Comparison of ENCODE assay signal across 27 cellular contexts in the genomic region with DNA sequence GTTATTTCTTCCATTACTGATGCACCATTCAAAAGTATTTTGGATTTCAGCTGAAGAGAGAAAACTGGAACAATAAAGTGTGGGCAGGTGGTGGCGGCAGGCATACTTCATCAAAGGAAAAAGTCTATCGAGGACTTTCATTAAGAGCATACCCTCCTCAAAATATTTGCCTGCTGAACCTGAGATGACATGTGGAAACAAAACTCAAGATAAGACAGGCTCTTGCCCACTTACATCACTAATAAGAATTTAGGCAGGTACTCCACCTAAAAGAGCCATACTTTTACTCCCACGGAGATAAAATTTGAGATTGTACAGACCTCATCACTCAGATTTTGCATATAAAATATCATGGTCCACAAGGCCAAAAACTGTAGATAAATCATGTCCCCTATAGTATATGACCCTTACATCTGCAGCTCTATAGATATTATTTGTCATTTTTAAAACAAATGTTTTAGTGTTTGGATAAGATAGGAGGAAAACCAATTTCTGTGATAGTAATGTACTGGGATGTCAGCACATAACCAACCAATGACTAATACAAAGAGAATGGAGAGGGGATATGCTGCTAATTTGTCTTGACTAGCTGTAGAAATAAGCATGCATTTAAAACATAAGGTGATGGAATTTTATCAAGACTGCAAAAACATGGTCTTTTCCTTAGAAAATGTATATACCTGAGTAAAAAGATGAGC.
DNase-seq lines count a peak whose midpoint lies in the region; ATAC-seq, FAIRE-seq and TF ChIP-seq lines count a peak whose summit lies in the region.
"Had no signal": no experiment of that assay in that cellular context is flagged by ENCODE, and none has a peak within 500 bp of the region (broad histone marks: within the 10 kb centered on the region; RNA-seq: fewer than 3 reads in every experiment).

No MANE protein-coding gene starts in this region.

- CTCF ChIA-PET in HEK293 (lab: Yijun Ruan, JAX): no interaction called here
- CTCF ChIA-PET in SK-N-SH (lab: Yijun Ruan, JAX): interaction anchor here (1.5 kb wide), 1 partner anchor 12 kb away, joined by 3 read pairs; no protein-coding TSS in a partner anchor

- POLR2A ChIA-PET in HEK293 (lab: Yijun Ruan, JAX): no interaction called here
- POLR2A ChIA-PET in SK-N-SH (lab: Yijun Ruan, JAX): no interaction called here

- no peak for ATAC-seq in pancreas
- ATAC-seq: gastroesophageal sphincter; sciatic nerve; stimulated activated naive CD8-positive, alpha-beta T cell treated with anti-CD3 and anti-CD28 coated beads, Interleukin-15, Interleukin-2, amounts not matched to agents 100 U/mL and 50 U/mL, for 24 hours had no signal

- FAIRE-seq in pancreas (lab: Jason Lieb, UNC): no peak
- FAIRE-seq: GM12891, kidney had no signal

- H3K9ac ChIP-seq in SK-N-SH: no peak overlapping the region
- no peak overlapping the region for H3K9ac ChIP-seq in fibroblast of lung (ENCODE audit: insufficient read depth, low read length)
- no peak overlapping the region for H3K9ac ChIP-seq in trophoblast cell (ENCODE audit: low read length)
- H3K9ac ChIP-seq: neural progenitor cell had no signal

- no peak for TF ChIP-seq RAD21 in SK-N-SH (IDR thresholded peaks at IDR 0.05; ENCODE audit: low read length)

- H3K36me3 ChIP-seq in HEK293 (ENCODE audit: control insufficient read depth in 2 of 2, insufficient read depth in 1 of 2, low read length in 2 of 2) (no peaks in the 10 kb centered on the region), SK-N-SH (replicated peaks in 1 of 2; ENCODE audit: control insufficient read depth in 1 of 2, insufficient read depth in 2 of 2, low read length in 1 of 2) (no peaks in the 10 kb centered on the region), fibroblast of lung (ENCODE audit: control insufficient read depth, insufficient read depth, low read length) (no peaks in the 10 kb centered on the region), trophoblast cell (ENCODE audit: control insufficient read depth in 1 of 2, insufficient read depth in 2 of 2, low read length in 2 of 2) (no peaks in the 10 kb centered on the region), pancreas (no peaks in the 10 kb centered on the region)
- H3K36me3 ChIP-seq: gastroesophageal sphincter, neural progenitor cell had no signal

- H4K8ac ChIP-seq in trophoblast cell (ENCODE audit: low read depth, low read length): no peak overlapping the region

- H3K79me1 ChIP-seq in trophoblast cell (ENCODE audit: low read length): no peaks in the 10 kb centered on the region

- H3K27ac ChIP-seq in HEK293 (ENCODE audit: extremely low read depth, low read depth, low read length) (no peak overlapping the region), SK-N-SH (ENCODE audit: low read depth in 2 of 2, low read length in 1 of 2) (no peak overlapping the region), fibroblast of lung (ENCODE audit: insufficient read depth, low read length) (no peak overlapping the region), trophoblast cell (ENCODE audit: low read depth, low read length) (no peak overlapping the region), pancreas (no peak overlapping the region), caudate nucleus (ENCODE audit: low read depth, low read length) (no peak overlapping the region)
- H3K27ac ChIP-seq: dorsolateral prefrontal cortex, epithelial cell of prostate, gastroesophageal sphincter, HL-60, neural progenitor cell, PC-9 had no signal

- no peak overlapping the region for H4K12ac ChIP-seq in trophoblast cell (ENCODE audit: low read depth, low read length)

- intact Hi-C loops in pancreas (cut with DNase I): no loop called here

- no peaks in the 10 kb centered on the region for H3K79me2 ChIP-seq in SK-N-SH (ENCODE audit: insufficient read depth)
- H3K79me2 ChIP-seq in fibroblast of lung (ENCODE audit: control insufficient read depth, insufficient read depth, low read length): no peaks in the 10 kb centered on the region
- no peaks in the 10 kb centered on the region for H3K79me2 ChIP-seq in trophoblast cell (ENCODE audit: control insufficient read depth, insufficient read depth, low read length, poor library complexity)

- H2BK5ac ChIP-seq in trophoblast cell (ENCODE audit: low read depth, low read length, poor library complexity): no peak overlapping the region

- H2BK120ac ChIP-seq in trophoblast cell (ENCODE audit: insufficient read depth, low read length, poor library complexity): no peak overlapping the region

- no peaks in the 10 kb centered on the region for H4K20me1 ChIP-seq in SK-N-SH (ENCODE audit: insufficient read depth)
- no peaks in the 10 kb centered on the region for H4K20me1 ChIP-seq in fibroblast of lung (ENCODE audit: control insufficient read depth, extremely low read depth, insufficient read depth, low read length)

- no peaks in the 10 kb centered on the region; the same call in 1 of the 2 replicates for H3K4me1 ChIP-seq in HEK293 (ENCODE audit: control insufficient read depth, insufficient read depth, low read length)
- peaks cover 0 to 21% of the 10 kb centered on the region in 2 experiments; a peak in 3 of 4 replicates for H3K4me1 ChIP-seq in SK-N-SH (ENCODE audit: control insufficient read depth in 1 of 2, insufficient read depth in 2 of 2, low read depth in 1 of 2, low read length in 1 of 2)
- H3K4me1 ChIP-seq in fibroblast of lung (ENCODE audit: control insufficient read depth, extremely low read depth, insufficient read depth, low read length): no peaks in the 10 kb centered on the region
- no peaks in the 10 kb centered on the region for H3K4me1 ChIP-seq in trophoblast cell (ENCODE audit: control insufficient read depth in 1 of 2, insufficient read depth in 2 of 2, low read length in 2 of 2)
- no peaks in the 10 kb centered on the region for H3K4me1 ChIP-seq in pancreas

- H3K23ac ChIP-seq in trophoblast cell (ENCODE audit: low read length): no peak overlapping the region

- no peak for TF ChIP-seq CTCF in HEK293 (tag by site-specific recombination; IDR thresholded peaks at IDR 0.05)
- no peak for TF ChIP-seq CTCF in SK-N-SH (IDR thresholded peaks at IDR 0.05)
- TF ChIP-seq CTCF in fibroblast of lung (conservative IDR thresholded peaks at IDR 0.05 in 1 of 2, IDR thresholded peaks at IDR 0.05 in 1 of 2; ENCODE audit: low read depth in 1 of 2, low read length in 2 of 2): no peak
- TF ChIP-seq CTCF in pancreas (IDR thresholded peaks at IDR 0.05): no peak

- no peak overlapping the region for H3K4me3 ChIP-seq in HEK293 (ENCODE audit: low read depth, low read length)
- no peak overlapping the region for H3K4me3 ChIP-seq in SK-N-SH (ENCODE audit: low read depth in 2 of 2, low read length in 1 of 2)
- no peak overlapping the region for H3K4me3 ChIP-seq in fibroblast of lung (replicated peaks in 1 of 4; ENCODE audit: control extremely low read depth in 1 of 4, insufficient read depth in 1 of 4, low read depth in 3 of 4, low read length in 4 of 4)
- H3K4me3 ChIP-seq in trophoblast cell (ENCODE audit: low read depth, low read length): no peak overlapping the region
- no peak overlapping the region for H3K4me3 ChIP-seq in pancreas
- H3K4me3 ChIP-seq: dorsolateral prefrontal cortex, gastroesophageal sphincter, neural progenitor cell, PC-9 had no signal

- H2AFZ ChIP-seq in SK-N-SH (ENCODE audit: low read depth) (no peak overlapping the region), fibroblast of lung (ENCODE audit: low read length) (no peak overlapping the region), trophoblast cell (ENCODE audit: insufficient read depth, low read length, poor library complexity) (no peak overlapping the region)
- H2AFZ ChIP-seq: neural progenitor cell, PC-9 had no signal

- no peak overlapping the region for H2BK12ac ChIP-seq in trophoblast cell (ENCODE audit: low read length)

- H3K4me2 ChIP-seq in SK-N-SH (no peak overlapping the region), fibroblast of lung (ENCODE audit: extremely low read depth, insufficient read depth, low read length) (no peak overlapping the region), trophoblast cell (ENCODE audit: low read length) (no peak overlapping the region)
- H3K4me2 ChIP-seq: neural progenitor cell, PC-9 had no signal

- no peak overlapping the region for H4K91ac ChIP-seq in trophoblast cell (ENCODE audit: low read depth, low read length)

- H3F3A ChIP-seq in SK-N-SH (replicated peaks; ENCODE audit: insufficient read depth): no peaks in the 10 kb centered on the region

- H3K18ac ChIP-seq in trophoblast cell (ENCODE audit: low read length): no peak overlapping the region

- H3K14ac ChIP-seq in trophoblast cell (ENCODE audit: low read length): no peak overlapping the region

- no peaks in the 10 kb centered on the region for H3K9me2 ChIP-seq in SK-N-SH

- no peaks in the 10 kb centered on the region for H3K27me3 ChIP-seq in SK-N-SH (ENCODE audit: insufficient read depth)
- H3K27me3 ChIP-seq in fibroblast of lung (ENCODE audit: control insufficient read depth, insufficient read depth, low read length): no peaks in the 10 kb centered on the region
- H3K27me3 ChIP-seq in trophoblast cell (ENCODE audit: insufficient read depth, low read length): no peaks in the 10 kb centered on the region
- H3K27me3 ChIP-seq in pancreas: no peaks in the 10 kb centered on the region
- H3K27me3 ChIP-seq: dorsolateral prefrontal cortex, gastroesophageal sphincter, neural progenitor cell had no signal

- WGBS in SK-N-SH (ENCODE audit: low lambda C conversion rate): 93% methylated on average over 3 of the region's 3 CpGs
- no CpG with 5 or more reads among the region's 3 CpGs for WGBS in trophoblast cell (ENCODE audit: extremely low coverage, insufficient coverage, insufficient read length)
- WGBS in pancreas, 2 donors: 63 to 70% methylated on average over 3 of the region's 3 CpGs

- H3K9me3 ChIP-seq in HEK293 (ENCODE audit: control insufficient read depth, insufficient read depth, low read depth, low read length): no peaks in the 10 kb centered on the region
- H3K9me3 ChIP-seq in SK-N-SH: no peaks in the 10 kb centered on the region
- H3K9me3 ChIP-seq in fibroblast of lung (ENCODE audit: control insufficient read depth, insufficient read depth, low read depth, low read length): no peaks in the 10 kb centered on the region
- no peaks in the 10 kb centered on the region for H3K9me3 ChIP-seq in trophoblast cell (ENCODE audit: insufficient read depth, low read depth, low read length)
- no peaks in the 10 kb centered on the region for H3K9me3 ChIP-seq in pancreas
- H3K9me3 ChIP-seq: gastroesophageal sphincter had no signal

- no peak overlapping the region for H3K4ac ChIP-seq in trophoblast cell (ENCODE audit: low read depth, low read length)

- peak in 1 of 2 experiments; percentile 51; a peak in 1 of 4 replicates for TF ChIP-seq EP300 in SK-N-SH (IDR thresholded peaks at IDR 0.05; ENCODE audit: borderline replicate concordance in 1 of 2, low read depth in 1 of 2, low read length in 1 of 2)

- no peak overlapping the region for H2AK5ac ChIP-seq in trophoblast cell (ENCODE audit: low read length)

- DNase-seq in SK-N-SH: no peak
- peak; percentile 28 to 76 for DNase-seq in fibroblast of lung (ENCODE audit: low read depth in 2 of 2)
- peak; percentile 14 to 66 for DNase-seq in trophoblast cell
- no peak for DNase-seq in pancreas
- no peak for DNase-seq in activated CD4-positive, CD25-positive, alpha-beta regulatory T cell treated with anti-CD3 and anti-CD28 coated beads, Interleukin-2, amount 50 U/mL, for 72 hours
- DNase-seq in caudate nucleus (lab: John Stamatoyannopoulos, UW): no peak
- no peak for DNase-seq in NCI-H1694 treated with DMSO at 0.1 percent for 48 hours (lab: John Stamatoyannopoulos, UW)
- DNase-seq: activated CD4-positive, alpha-beta T cell treated with anti-CD3 and anti-CD28 coated beads for 4 hours; activated naive CD4-positive, alpha-beta T cell treated with Interleukin-2 at 50 U/mL for 16 hours; activated T-cell treated with anti-CD3 and anti-CD28 coated beads, Interleukin-2, amount 50 U/mL, for 48 hours; amygdala; DMS79 treated with DMSO at 0.1 percent for 48 hours; dorsolateral prefrontal cortex; kidney; NCI-H1092 treated with DMSO at 0.1 percent for 48 hours; NCI-H2081 treated with DMSO at 0.1 percent for 48 hours; NCI-H446; NCI-H82; PC-9; stimulated activated naive CD8-positive, alpha-beta T cell treated with anti-CD3 and anti-CD28 coated beads, Interleukin-15, Interleukin-2, amounts not matched to agents 100 U/mL and 50 U/mL, for 24 hours had no signal

Comparison
In these comparisons a context has a peak if more than half of its experiments do, and no peak if none do; other contexts are left out.
1. DNase-seq: peak in fibroblast of lung (2 of 2) and trophoblast cell (2 of 2); none in SK-N-SH (single experiment), pancreas (0 of 6), activated CD4-positive, CD25-positive, alpha-beta regulatory T cell treated with anti-CD3 and anti-CD28 coated beads, Interleukin-2, amount 50 U/mL, for 72 hours (single experiment), caudate nucleus (0 of 61) and NCI-H1694 treated with DMSO at 0.1 percent for 48 hours (single experiment).
2. Of the 4 proteins assayed by ChIP-seq in both HEK293 and SK-N-SH: peak only in HEK293: none; only in SK-N-SH: PBX3; in both: none; in neither: 3.